ENCODE assay signal across 1 cellular context in the genomic region with DNA sequence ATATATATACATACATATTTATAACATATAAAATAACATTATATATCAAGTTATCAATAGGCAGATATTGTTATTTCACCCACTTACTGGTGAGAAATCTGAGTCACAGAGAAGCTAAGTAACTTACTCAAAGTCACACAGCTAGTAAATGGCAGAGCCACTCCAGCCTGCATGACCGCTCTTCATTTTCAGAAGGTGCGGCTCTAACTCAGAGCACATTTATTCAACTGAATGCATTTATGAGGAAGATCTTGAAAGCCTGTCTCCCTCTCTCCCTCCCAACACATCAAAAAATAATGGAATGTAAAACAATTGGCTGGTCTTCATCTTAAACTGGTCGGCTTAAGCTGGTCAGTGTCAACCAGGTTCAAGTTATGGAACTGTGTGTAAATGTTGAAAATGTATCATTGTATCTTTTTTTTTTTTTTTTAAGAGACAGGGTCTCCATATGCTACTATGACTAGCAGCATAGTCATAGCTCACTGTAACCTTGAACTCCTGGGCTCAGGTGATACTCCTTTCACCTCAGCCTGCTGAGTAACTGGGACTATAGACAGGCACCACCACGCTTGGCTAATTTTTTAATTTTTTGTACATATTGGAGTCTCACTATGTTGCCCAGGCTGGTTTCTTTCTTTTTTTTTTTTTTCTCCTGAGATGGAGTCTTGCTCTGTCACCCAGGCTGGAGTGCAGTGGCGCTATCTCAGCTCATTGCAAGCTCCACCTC.
A peak's percentile ranks its signal among the peaks of the same experiment; 100 is the strongest.
TF ChIP-seq lines count a peak whose summit lies in the region.

No MANE protein-coding gene starts in this region.

TF ChIP-seq in HepG2, 621 proteins besides CTCF, POLR2A, EP300 and RAD21 (continued from another document):
- TF ChIP-seq PHF21A (CRISPR knock-in tag; IDR thresholded peaks at IDR 0.05) (no peak), NR2F6 (IDR thresholded peaks at IDR 0.05) (peak; percentile 28; the same call in 1 of the 2 replicates), NR2F6 (CRISPR knock-in tag; IDR thresholded peaks at IDR 0.05) (peak; percentile 28; the same call in 1 of the 2 replicates), NCOA1 (CRISPR knock-in tag; IDR thresholded peaks at IDR 0.05) (0 out of 2 replicates have a peak, but pooled peaks have one; percentile 5), ZNF746 (CRISPR knock-in tag; IDR thresholded peaks at IDR 0.05) (no peak), LCORL (IDR thresholded peaks at IDR 0.05) (no peak; the same call in 1 of the 2 replicates), LCORL (CRISPR knock-in tag; IDR thresholded peaks at IDR 0.05) (no peak), MED8 (CRISPR knock-in tag; IDR thresholded peaks at IDR 0.05; ENCODE audit: insufficient replicate concordance) (no peak), HDAC1 (CRISPR knock-in tag; IDR thresholded peaks at IDR 0.05) (no peak), RBAK (CRISPR knock-in tag; IDR thresholded peaks at IDR 0.05) (peak; percentile 97), ATM (IDR thresholded peaks at IDR 0.05; ENCODE audit: borderline replicate concordance) (no peak), ZNF563 (CRISPR knock-in tag; IDR thresholded peaks at IDR 0.05) (no peak), SOX6 (IDR thresholded peaks at IDR 0.05) (no peak), SOX6 (CRISPR knock-in tag; IDR thresholded peaks at IDR 0.05) (peak; percentile 35), ZNF605 (CRISPR knock-in tag; IDR thresholded peaks at IDR 0.05) (no peak), FOSL2 (CRISPR knock-in tag; IDR thresholded peaks at IDR 0.05) (peak; percentile 53), ZNF331 (CRISPR knock-in tag; IDR thresholded peaks at IDR 0.05) (no peak), GATAD2A (CRISPR knock-in tag; IDR thresholded peaks at IDR 0.05) (peak; percentile 40; the same call in 1 of the 2 replicates)
- TF ChIP-seq, protein P1, sequence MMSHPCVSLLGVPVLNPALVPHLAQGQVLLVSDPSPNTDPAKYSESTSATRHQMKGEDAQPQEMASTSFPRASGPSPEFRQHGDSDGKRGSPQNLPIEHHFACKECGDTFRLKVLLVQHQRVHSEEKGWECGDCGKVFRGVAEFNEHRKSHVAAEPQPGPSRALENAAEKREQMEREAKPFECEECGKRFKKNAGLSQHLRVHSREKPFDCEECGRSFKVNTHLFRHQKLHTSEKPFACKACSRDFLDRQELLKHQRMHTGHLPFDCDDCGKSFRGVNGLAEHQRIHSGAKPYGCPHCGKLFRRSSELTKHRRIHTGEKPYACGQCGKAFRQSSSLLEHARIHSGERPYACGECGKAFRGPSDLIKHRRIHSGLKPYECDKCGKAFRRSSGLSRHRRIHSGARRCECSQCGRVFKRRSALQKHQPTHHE (CRISPR knock-in tag; IDR thresholded peaks at IDR 0.05; ENCODE audit: borderline replicate concordance) = no peak
- TF ChIP-seq, protein P2, sequence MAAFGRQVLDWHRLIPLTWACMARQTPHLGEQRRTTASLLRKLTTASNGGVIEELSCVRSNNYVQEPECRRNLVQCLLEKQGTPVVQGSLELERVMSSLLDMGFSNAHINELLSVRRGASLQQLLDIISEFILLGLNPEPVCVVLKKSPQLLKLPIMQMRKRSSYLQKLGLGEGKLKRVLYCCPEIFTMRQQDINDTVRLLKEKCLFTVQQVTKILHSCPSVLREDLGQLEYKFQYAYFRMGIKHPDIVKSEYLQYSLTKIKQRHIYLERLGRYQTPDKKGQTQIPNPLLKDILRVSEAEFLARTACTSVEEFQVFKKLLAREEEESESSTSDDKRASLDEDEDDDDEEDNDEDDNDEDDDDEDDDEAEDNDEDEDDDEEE (CRISPR knock-in tag; IDR thresholded peaks at IDR 0.05) = no peak
- TF ChIP-seq, protein P3, sequence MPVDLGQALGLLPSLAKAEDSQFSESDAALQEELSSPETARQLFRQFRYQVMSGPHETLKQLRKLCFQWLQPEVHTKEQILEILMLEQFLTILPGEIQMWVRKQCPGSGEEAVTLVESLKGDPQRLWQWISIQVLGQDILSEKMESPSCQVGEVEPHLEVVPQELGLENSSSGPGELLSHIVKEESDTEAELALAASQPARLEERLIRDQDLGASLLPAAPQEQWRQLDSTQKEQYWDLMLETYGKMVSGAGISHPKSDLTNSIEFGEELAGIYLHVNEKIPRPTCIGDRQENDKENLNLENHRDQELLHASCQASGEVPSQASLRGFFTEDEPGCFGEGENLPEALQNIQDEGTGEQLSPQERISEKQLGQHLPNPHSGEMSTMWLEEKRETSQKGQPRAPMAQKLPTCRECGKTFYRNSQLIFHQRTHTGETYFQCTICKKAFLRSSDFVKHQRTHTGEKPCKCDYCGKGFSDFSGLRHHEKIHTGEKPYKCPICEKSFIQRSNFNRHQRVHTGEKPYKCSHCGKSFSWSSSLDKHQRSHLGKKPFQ (CRISPR knock-in tag; IDR thresholded peaks at IDR 0.05; ENCODE audit: insufficient replicate concordance) = peak; percentile 51
TF ChIP-seq in HepG2: peak in this region for 18.
